20 cellular contexts compared by ENCODE assay signal in the genomic region with DNA sequence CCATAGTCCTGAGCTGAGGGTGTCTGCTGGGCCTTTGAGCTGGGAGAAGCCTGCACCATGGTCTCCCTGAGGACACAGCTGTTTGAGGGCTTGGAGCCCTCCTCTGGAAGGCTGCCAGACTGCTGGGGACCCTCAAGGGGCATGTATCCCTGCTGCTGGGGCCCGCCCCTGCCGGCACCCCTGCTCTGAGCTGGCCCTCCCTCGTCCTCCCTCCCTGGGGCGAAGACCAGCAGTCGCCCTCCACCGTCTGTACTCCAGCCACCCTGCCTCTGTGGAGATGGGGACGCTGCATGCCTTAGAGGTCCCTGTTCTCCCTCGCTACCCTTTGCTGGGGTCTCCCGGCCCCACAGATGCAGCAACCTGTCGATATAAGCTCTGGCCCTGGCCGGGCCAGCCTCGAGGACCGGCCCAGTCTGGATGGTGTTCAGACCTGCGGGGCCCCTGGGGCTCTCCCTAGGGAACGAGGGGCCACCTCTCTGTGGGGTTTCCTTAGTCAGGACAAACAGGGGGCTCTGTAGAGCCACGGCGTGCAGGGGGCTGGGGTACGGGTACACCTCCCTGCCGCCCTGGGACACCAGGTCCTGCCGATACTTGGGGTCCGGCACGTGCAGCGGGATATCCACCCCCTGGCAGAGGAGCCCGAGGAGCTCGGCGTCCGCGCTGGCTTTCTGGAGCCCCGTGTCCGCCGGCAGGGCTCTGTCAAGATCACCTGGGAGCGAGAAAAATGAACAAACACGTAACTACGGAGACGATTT. TPM values are rescaled to one million over a fixed set of nuclear protein-coding genes. Genes with fewer than 3 reads are reported as not detected.
DNase-seq lines count a peak whose midpoint lies in the region; ATAC-seq lines count a peak whose summit lies in the region.
"Had no signal": no experiment of that assay in that cellular context is flagged by ENCODE, and none has a peak within 500 bp of the region (broad histone marks: within the 10 kb centered on the region; RNA-seq: fewer than 3 reads in every experiment).

No MANE protein-coding gene starts in this region.

- no peak overlapping the region for H3K27ac Mint-ChIP-seq in stimulated activated naive CD8-positive, alpha-beta T cell treated with anti-CD3 and anti-CD28 coated beads, Interleukin-15, amount 100 ng/mL, for 72 hours
- H3K27ac Mint-ChIP-seq in naive thymus-derived CD4-positive, alpha-beta T cell: no peak overlapping the region
- H3K27ac Mint-ChIP-seq: CD14-positive monocyte; CD4-positive, alpha-beta memory T cell had no signal

- no peak overlapping the region for H2AK5ac ChIP-seq in neuronal stem cell (ENCODE audit: low read depth, low read length)

- H2BK15ac ChIP-seq in neuronal stem cell (ENCODE audit: low read length): peak overlapping the region; percentile 11

- H3K9me3 ChIP-seq in naive thymus-derived CD4-positive, alpha-beta T cell (ENCODE audit: control insufficient read depth in 2 of 3, low read length in 3 of 3): no peaks in the 10 kb centered on the region
- no peaks in the 10 kb centered on the region for H3K9me3 ChIP-seq in neuronal stem cell (replicated peaks in 1 of 2; ENCODE audit: control insufficient read depth in 2 of 2, insufficient read depth in 1 of 2, low read depth in 1 of 2, low read length in 2 of 2)
- H3K9me3 ChIP-seq: A549 had no signal

- no peaks in the 10 kb centered on the region for H3K4me1 Mint-ChIP-seq in stimulated activated naive CD8-positive, alpha-beta T cell treated with anti-CD3 and anti-CD28 coated beads, Interleukin-15, amount 100 ng/mL, for 72 hours
- H3K4me1 Mint-ChIP-seq in naive thymus-derived CD4-positive, alpha-beta T cell: no peaks in the 10 kb centered on the region
- H3K4me1 Mint-ChIP-seq: CD14-positive monocyte; CD4-positive, alpha-beta memory T cell had no signal

- no peak overlapping the region for H2BK5ac ChIP-seq in neuronal stem cell (ENCODE audit: low read length)

- H3K4ac ChIP-seq in neuronal stem cell (ENCODE audit: low read length): no peak overlapping the region

- H3K23ac ChIP-seq in neuronal stem cell (ENCODE audit: low read depth, low read length, poor library complexity): peak overlapping the region; percentile 36

- no peak overlapping the region for H2BK12ac ChIP-seq in neuronal stem cell (ENCODE audit: low read length)

- no peaks in the 10 kb centered on the region for H3K9me3 Mint-ChIP-seq in stimulated activated naive CD8-positive, alpha-beta T cell treated with anti-CD3 and anti-CD28 coated beads, Interleukin-15, amount 100 ng/mL, for 72 hours
- H3K9me3 Mint-ChIP-seq in naive thymus-derived CD4-positive, alpha-beta T cell: no peaks in the 10 kb centered on the region
- H3K9me3 Mint-ChIP-seq: H9 had no signal

- peak overlapping the region; percentile 65 for H3K18ac ChIP-seq in neuronal stem cell (ENCODE audit: low read length)

- no peak overlapping the region for H4K91ac ChIP-seq in neuronal stem cell (ENCODE audit: low read depth, low read length, poor library complexity)

- no peak overlapping the region for H2BK120ac ChIP-seq in neuronal stem cell (ENCODE audit: low read depth, low read length)

- no peak overlapping the region for H2AFZ ChIP-seq in neuronal stem cell (ENCODE audit: low read length)

- H3K36me3 ChIP-seq in naive thymus-derived CD4-positive, alpha-beta T cell (ENCODE audit: control insufficient read depth in 2 of 3, insufficient read depth in 3 of 3, low read length in 3 of 3): no peaks in the 10 kb centered on the region
- H3K36me3 ChIP-seq in neuronal stem cell (replicated peaks in 1 of 2; ENCODE audit: control insufficient read depth in 2 of 2, insufficient read depth in 2 of 2, low read length in 2 of 2): no peaks in the 10 kb centered on the region

- no peaks in the 10 kb centered on the region for H3K36me3 Mint-ChIP-seq in naive thymus-derived CD4-positive, alpha-beta T cell
- H3K36me3 Mint-ChIP-seq: CD14-positive monocyte; CD4-positive, alpha-beta memory T cell had no signal

- no peaks in the 10 kb centered on the region for H3K27me3 ChIP-seq in naive thymus-derived CD4-positive, alpha-beta T cell (ENCODE audit: control insufficient read depth in 2 of 2, insufficient read depth in 2 of 2, low read length in 2 of 2)
- H3K27me3 ChIP-seq in neuronal stem cell (ENCODE audit: control insufficient read depth in 3 of 3, insufficient read depth in 3 of 3, low read depth in 1 of 3, low read length in 3 of 3): no peaks in the 10 kb centered on the region

- POLR2A ChIA-PET in naive thymus-derived CD4-positive, alpha-beta T cell (lab: Charles Lee): no interaction called here

- peak overlapping the region; percentile 57 for H3K14ac ChIP-seq in neuronal stem cell (ENCODE audit: low read length)

- no peak overlapping the region for H4K8ac ChIP-seq in neuronal stem cell (ENCODE audit: low read depth, low read length)

- H3K4me2 ChIP-seq in neuronal stem cell (ENCODE audit: insufficient read depth, low read length, poor library complexity, severe bottlenecking): no peak overlapping the region
- H3K4me2 ChIP-seq: A549 had no signal

- no peak for DNase-seq in stimulated activated naive CD8-positive, alpha-beta T cell treated with anti-CD3 and anti-CD28 coated beads, Interleukin-15, amount 100 ng/mL, for 72 hours
- DNase-seq in stimulated activated naive CD8-positive, alpha-beta T cell treated with anti-CD3 and anti-CD28 coated beads, Interleukin-15, Interleukin-2, amounts not matched to agents 100 U/mL and 50 U/mL, for 24 hours: no peak
- no peak for DNase-seq in naive thymus-derived CD4-positive, alpha-beta T cell
- DNase-seq in neuronal stem cell (ENCODE audit: low spot score) (no peak), NCI-H2227 treated with DMSO at 0.1 percent for 48 hours (lab: John Stamatoyannopoulos, UW) (no peak), NCI-H2171 treated with DMSO at 0.1 percent for 48 hours (lab: John Stamatoyannopoulos, UW) (no peak)
- DNase-seq: AML-193; CD4-positive, alpha-beta memory T cell; DMS153; DMS79; GDM1; H9 had no signal

- H3K27ac ChIP-seq in naive thymus-derived CD4-positive, alpha-beta T cell (ENCODE audit: low read depth, low read length): no peak overlapping the region
- H3K27ac ChIP-seq in neuronal stem cell (replicated peaks; ENCODE audit: low read length): no peak overlapping the region
- H3K27ac ChIP-seq: 22Rv1, A549 had no signal

- H3K4me3 Mint-ChIP-seq in stimulated activated naive CD8-positive, alpha-beta T cell treated with anti-CD3 and anti-CD28 coated beads, Interleukin-15, amount 100 ng/mL, for 72 hours: no peak overlapping the region
- H3K4me3 Mint-ChIP-seq in naive thymus-derived CD4-positive, alpha-beta T cell: no peak overlapping the region
- H3K4me3 Mint-ChIP-seq: CD14-positive monocyte; CD4-positive, alpha-beta memory T cell; H9 had no signal

- H3K9ac ChIP-seq in neuronal stem cell (ENCODE audit: low read depth, low read length, poor library complexity): no peak overlapping the region

- peak; percentile 26 for ATAC-seq in stimulated activated naive CD8-positive, alpha-beta T cell treated with anti-CD3 and anti-CD28 coated beads, Interleukin-15, amount 100 ng/mL, for 72 hours
- ATAC-seq in stimulated activated naive CD8-positive, alpha-beta T cell treated with anti-CD3 and anti-CD28 coated beads, Interleukin-15, Interleukin-2, amounts not matched to agents 100 U/mL and 50 U/mL, for 24 hours: no peak
- peak; percentile 5 for ATAC-seq in naive thymus-derived CD4-positive, alpha-beta T cell
- no peak for ATAC-seq in GM19463 (IDR thresholded peaks at IDR 0.05; ENCODE audit: unreplicated experiment)
- no peak for ATAC-seq in GM19351 (IDR thresholded peaks at IDR 0.05; ENCODE audit: unreplicated experiment)
- ATAC-seq: A549 had no signal

- WGBS in neuronal stem cell (ENCODE audit: extremely low coverage in 2 of 2, insufficient read length in 2 of 2, insufficient replicate concordance in 1 of 2), 2 donors: no CpG with 5 or more reads among the region's 35 CpGs

- CTCF ChIA-PET in naive thymus-derived CD4-positive, alpha-beta T cell (lab: Charles Lee): no interaction called here

- intact Hi-C loops in naive thymus-derived CD4-positive, alpha-beta T cell (cut with micrococcal nuclease): no loop called here

- no peak overlapping the region for H3K4me3 ChIP-seq in naive thymus-derived CD4-positive, alpha-beta T cell (ENCODE audit: low read length)
- no peak overlapping the region for H3K4me3 ChIP-seq in neuronal stem cell (ENCODE audit: low read length in 2 of 2)
- H3K4me3 ChIP-seq: A549 had no signal

- no peaks in the 10 kb centered on the region for H3K79me1 ChIP-seq in neuronal stem cell (ENCODE audit: low read depth, low read length)

- H3K4me1 ChIP-seq in naive thymus-derived CD4-positive, alpha-beta T cell (ENCODE audit: control insufficient read depth in 2 of 2, insufficient read depth in 2 of 2, low read length in 2 of 2): no peaks in the 10 kb centered on the region
- peaks cover 3 to 15% of the 10 kb centered on the region in 2 donors for H3K4me1 ChIP-seq in neuronal stem cell (ENCODE audit: control insufficient read depth in 2 of 2, insufficient read depth in 1 of 2, low read depth in 1 of 2, low read length in 2 of 2)
- H3K4me1 ChIP-seq: A549 had no signal

- H3K27me3 Mint-ChIP-seq in stimulated activated naive CD8-positive, alpha-beta T cell treated with anti-CD3 and anti-CD28 coated beads, Interleukin-15, amount 100 ng/mL, for 72 hours: peaks cover 26% of the 10 kb centered on the region
- H3K27me3 Mint-ChIP-seq in naive thymus-derived CD4-positive, alpha-beta T cell: peaks cover 0 to 22% (median 3%) of the 10 kb centered on the region in 5 donors

RNA-seq across cellular contexts. Expression of a gene that starts 11.0 kb away (rescaled TPM):
- total RNA-seq in naive thymus-derived CD4-positive, alpha-beta T cell: under 1 TPM in 1 of 5 experiments, not detected in 4; 0.65 TPM
- polyA plus RNA-seq in naive thymus-derived CD4-positive, alpha-beta T cell: not detected
- 0.46 TPM for polyA plus RNA-seq in neuronal stem cell (2013, experiment 1 of 2)
- polyA plus RNA-seq in neuronal stem cell (2013, experiment 2 of 2): 0.51 TPM
- total RNA-seq: CD4-positive, alpha-beta memory T cell; Daoy; HT-29 had no signal
- polyA plus RNA-seq: BJ; CD14-positive monocyte; CD4-positive, alpha-beta memory T cell had no signal

Comparison
In these comparisons a context has a peak if more than half of its experiments do, and no peak if none do; other contexts are left out.
1. ATAC-seq: peak in stimulated activated naive CD8-positive, alpha-beta T cell treated with anti-CD3 and anti-CD28 coated beads, Interleukin-15, amount 100 ng/mL, for 72 hours (single experiment) and naive thymus-derived CD4-positive, alpha-beta T cell (single experiment); none in stimulated activated naive CD8-positive, alpha-beta T cell treated with anti-CD3 and anti-CD28 coated beads, Interleukin-15, Interleukin-2, amounts not matched to agents 100 U/mL and 50 U/mL, for 24 hours (single experiment), GM19463 (single experiment) and GM19351 (single experiment).